Comparison of ENCODE assay signal across 8 cellular contexts in the genomic region with DNA sequence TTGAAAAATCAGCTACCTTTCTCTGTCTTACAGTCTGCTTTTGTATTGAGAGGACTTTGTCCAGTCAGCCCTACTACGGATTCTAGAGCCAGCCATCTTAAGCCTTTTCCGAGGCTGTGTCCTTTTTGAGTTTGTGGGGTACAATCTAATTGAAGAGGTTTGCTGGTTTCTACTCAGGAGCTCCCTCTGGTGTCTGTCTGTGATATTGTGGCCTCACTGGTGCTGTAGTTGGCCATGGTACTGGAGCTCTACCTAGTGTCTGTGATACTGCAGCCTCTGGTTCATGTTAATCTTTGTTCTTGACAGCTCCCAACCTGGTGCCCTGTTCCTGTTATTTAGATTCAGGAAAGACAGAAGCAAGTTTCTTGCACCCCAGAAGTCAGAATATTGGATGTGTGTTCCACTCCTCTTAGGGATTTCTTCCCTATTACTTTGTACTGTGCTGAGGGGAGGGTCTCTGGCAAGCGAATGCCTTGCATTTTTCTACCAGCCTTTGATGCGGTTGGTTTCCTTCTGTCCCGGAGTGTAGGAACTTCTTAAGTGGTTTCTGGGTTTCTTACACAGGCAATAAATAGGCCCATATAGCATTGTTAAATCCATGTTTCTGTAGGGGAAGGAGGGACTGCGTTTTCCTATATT.
DNase-seq lines count a peak whose midpoint lies in the region; ATAC-seq and TF ChIP-seq lines count a peak whose summit lies in the region.

No MANE protein-coding gene starts in this region.

- BruUV-seq in PC-3 (replicated peaks; lab: Mats Ljungman, UMichigan) = no TSS peak

- 78 to 92% (median 90%) methylated on average over 6 of the region's 6 CpGs for WGBS in psoas muscle, 3 donors
- WGBS in suprapubic skin = 75% methylated on average over 6 of the region's 6 CpGs

- H3K9ac ChIP-seq in PC-3 (ENCODE audit: low read length) = no peak overlapping the region

- H4K20me1 ChIP-seq in PC-3 (ENCODE audit: low read length) = peaks cover 17% of the 10 kb centered on the region

- POLR2A ChIA-PET in PC-3 (lab: Charles Lee; ENCODE audit: unreplicated experiment) = no interaction called here

- H3K79me2 ChIP-seq in PC-3 (ENCODE audit: low read length) = peaks cover 14% of the 10 kb centered on the region; the same call in 1 of the 2 replicates

- H3K4me1 ChIP-seq in PC-3 (ENCODE audit: insufficient read depth, low read length) (peaks cover 33% of the 10 kb centered on the region), psoas muscle (peaks cover 4% of the 10 kb centered on the region), suprapubic skin (no peaks in the 10 kb centered on the region)

- H3K36me3 ChIP-seq in PC-3 (ENCODE audit: low read depth, low read length) (peaks cover 60% of the 10 kb centered on the region), psoas muscle (ENCODE audit: insufficient read depth in 1 of 2, low read depth in 1 of 2) (peaks cover 2 to 66% of the 10 kb centered on the region in 2 donors), suprapubic skin (peaks cover 49% of the 10 kb centered on the region)

- TF ChIP-seq CTCF in PC-3 (conservative IDR thresholded peaks at IDR 0.05; ENCODE audit: low read depth, low read length) = peak; percentile 85
- TF ChIP-seq CTCF in psoas muscle (IDR thresholded peaks at IDR 0.05) = peak; percentile 65
- TF ChIP-seq CTCF in suprapubic skin (IDR thresholded peaks at IDR 0.05) = peak in 1 of 2 donors; percentile 41

- CTCF ChIA-PET in PC-3 (lab: Charles Lee) = interaction anchor here (0.7 to 1.1 kb wide), 2 partner anchors 20 to 205 kb away, joined by 3 to 6 read pairs; no protein-coding TSS in a partner anchor

- peak; percentile 47 for DNase-seq in CMK (ENCODE audit: low read depth)
- peak; percentile 81 for DNase-seq in PC-3
- peak; percentile 50 for DNase-seq in activated T-cell treated with anti-CD3 and anti-CD28 coated beads for 48 hours (ENCODE audit: low read depth)
- peak; percentile 63 for DNase-seq in fibroblast of the conjunctiva (ENCODE audit: low read depth)
- no peak for DNase-seq in psoas muscle
- DNase-seq in suprapubic skin (ENCODE audit: low spot score in 2 of 2) = no peak

- ATAC-seq in GM19023 (IDR thresholded peaks at IDR 0.05; ENCODE audit: unreplicated experiment) (peak; percentile 70), HG03175 (IDR thresholded peaks at IDR 0.05; ENCODE audit: unreplicated experiment) (peak; percentile 89), PC-3 (peak; percentile 78), psoas muscle (peak; percentile 62 to 91 (median 89))

- H3K9me3 ChIP-seq in PC-3 (ENCODE audit: low read length) (no peaks in the 10 kb centered on the region), psoas muscle (peaks cover 10% of the 10 kb centered on the region), suprapubic skin (peaks cover 11% of the 10 kb centered on the region)

- intact Hi-C loops in PC-3 (cut with micrococcal nuclease) = loop anchor here (1.0 kb wide), 1 partner anchor 24 kb away; no protein-coding TSS in a partner anchor
- intact Hi-C loops in psoas muscle (cut with DNase I) = loop anchor here in 1 of 2 donors (5.0 kb wide), 1 partner anchor 247 kb away; no protein-coding TSS in a partner anchor

- no peak overlapping the region for H3K4me2 ChIP-seq in PC-3 (ENCODE audit: low read length)

- H3F3A ChIP-seq in PC-3 (ENCODE audit: low read length, unreplicated experiment) = peaks cover 7% of the 10 kb centered on the region

- no peak overlapping the region for H3K4me3 ChIP-seq in PC-3 (ENCODE audit: low read length)
- no peak overlapping the region for H3K4me3 ChIP-seq in psoas muscle
- H3K4me3 ChIP-seq in suprapubic skin = no peak overlapping the region

- H3K27ac ChIP-seq in PC-3 (ENCODE audit: low read length) = no peak overlapping the region
- no peak overlapping the region for H3K27ac ChIP-seq in psoas muscle
- no peak overlapping the region for H3K27ac ChIP-seq in suprapubic skin

- no peak overlapping the region for H2AFZ ChIP-seq in PC-3 (ENCODE audit: low read length)

- no peak for TF ChIP-seq POLR2A in suprapubic skin (IDR thresholded peaks at IDR 0.05)

- H3K27me3 ChIP-seq in PC-3 (ENCODE audit: low read length) (no peaks in the 10 kb centered on the region), psoas muscle (ENCODE audit: insufficient read depth in 3 of 3, low read length in 2 of 3) (no peaks in the 10 kb centered on the region), suprapubic skin (no peaks in the 10 kb centered on the region)

- no peak for TF ChIP-seq EP300 in suprapubic skin (IDR thresholded peaks at IDR 0.05)

- no peaks in the 10 kb centered on the region for H3K9me2 ChIP-seq in PC-3 (replicated peaks; ENCODE audit: low read length)

Comparison
In these comparisons a context has a peak if more than half of its experiments do, and no peak if none do; other contexts are left out.
1. DNase-seq: peak in CMK (single experiment), PC-3 (single experiment), activated T-cell treated with anti-CD3 and anti-CD28 coated beads for 48 hours (single experiment) and fibroblast of the conjunctiva (single experiment); none in psoas muscle (0 of 2) and suprapubic skin (0 of 2).
2. Peak in every context shown above with its lines, with median percentiles within 50 percentile points of each other: ATAC-seq.